11 cellular contexts compared by ENCODE assay signal in genomic region chr2:120758181-120759048, GRCh38. TPM values are rescaled to one million over a fixed set of nuclear protein-coding genes. Genes with fewer than 3 reads are reported as not detected.
DNase-seq lines count a peak whose midpoint lies in the region; ATAC-seq and TF ChIP-seq lines count a peak whose summit lies in the region.
"Had no signal": no experiment of that assay in that cellular context is flagged by ENCODE, and none has a peak within 500 bp of the region (broad histone marks: within the 10 kb centered on the region; RNA-seq: fewer than 3 reads in every experiment).

No MANE protein-coding gene starts in this region.

- TF ChIP-seq CTCF in brain microvascular endothelial cell (IDR thresholded peaks at IDR 0.05; ENCODE audit: low read depth, low read length, missing control alignments) = no peak

- ATAC-seq in GM19463 (IDR thresholded peaks at IDR 0.05; ENCODE audit: unreplicated experiment) (no peak), GM18498 (IDR thresholded peaks at IDR 0.05; ENCODE audit: unreplicated experiment) (no peak)
- ATAC-seq: CD8-positive, alpha-beta T cell had no signal

- no peaks in the 10 kb centered on the region for H3K36me3 ChIP-seq in brain microvascular endothelial cell (replicated peaks)

- no peak overlapping the region for H3K4me3 ChIP-seq in brain microvascular endothelial cell (ENCODE audit: low read depth, low read length)

- no peaks in the 10 kb centered on the region for H3K27me3 ChIP-seq in brain microvascular endothelial cell (replicated peaks)

- peak; percentile 57 for DNase-seq in Daoy (ENCODE audit: low read depth)
- peak; percentile 63 for DNase-seq in brain microvascular endothelial cell
- DNase-seq in iPS-NIHi11 (ENCODE audit: low spot score) = peak; percentile 62
- peak; percentile 84 for DNase-seq in retina
- DNase-seq in NCI-H2171 (lab: John Stamatoyannopoulos, UW) = no peak
- DNase-seq in NOMO-1 treated with dmso at 0.1 percent for 144 hours (lab: John Stamatoyannopoulos, UW; ENCODE audit: unreplicated experiment) = no peak
- DNase-seq: CD8-positive, alpha-beta T cell; erythroblast; NCI-H748 treated with DMSO at 0.1 percent for 48 hours had no signal

- in situ Hi-C loops in brain microvascular endothelial cell (cut with HindIII; ENCODE audit: low pct_ligation_motif_present, low sequenced_read_pairs) = no loop called here

- peak overlapping the region; percentile 73 for H3K27ac ChIP-seq in brain microvascular endothelial cell

RNA-seq across cellular contexts. Expression of gene GLI2, which starts 22.7 kb away (rescaled TPM):
- 4.2 and 45.6 TPM in 2 replicates for total RNA-seq in Daoy (2014; rRNA removed; shearing (Covaris generic))
- total RNA-seq: CD8-positive, alpha-beta T cell had no signal

Comparison
In these comparisons a context has a peak if more than half of its experiments do, and no peak if none do; other contexts are left out.
1. DNase-seq: peak in Daoy (single experiment), brain microvascular endothelial cell (single experiment), iPS-NIHi11 (single experiment) and retina (single experiment); none in NCI-H2171 (single experiment) and NOMO-1 treated with dmso at 0.1 percent for 144 hours (single experiment).